Comparison of ENCODE assay signal across 8 cellular contexts in the genomic region with DNA sequence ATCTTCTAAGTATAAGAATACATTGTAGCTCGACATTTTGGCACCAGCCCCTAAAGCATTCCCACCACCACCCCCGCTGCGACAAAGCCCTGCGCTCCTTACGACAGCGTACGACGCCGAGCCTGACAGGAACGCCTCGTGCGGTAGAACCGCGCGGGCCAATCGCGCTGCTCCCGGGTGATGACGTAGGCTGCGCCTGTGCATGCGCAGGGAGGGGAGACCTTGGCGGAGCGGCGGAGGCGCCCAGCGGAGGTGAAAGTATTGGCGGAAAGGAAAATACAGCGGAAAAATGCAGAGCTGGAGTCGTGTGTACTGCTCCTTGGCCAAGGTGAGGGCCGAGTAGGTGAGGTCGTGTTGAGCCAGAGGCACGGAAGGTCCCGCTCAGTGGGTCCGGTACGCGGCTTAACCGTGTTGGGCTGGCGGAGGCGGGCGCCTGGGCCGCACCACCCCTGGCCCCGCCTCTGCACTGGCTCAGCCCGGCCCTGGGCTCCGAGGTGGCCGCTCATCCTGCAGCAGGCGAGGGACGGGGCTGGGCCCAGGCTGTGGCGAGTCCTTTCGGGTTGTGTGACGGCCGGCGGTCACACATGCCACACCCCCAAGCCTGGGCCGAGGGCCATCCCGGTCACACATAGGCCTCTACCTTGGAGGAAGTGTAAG. TPM values are rescaled to one million over a fixed set of nuclear protein-coding genes. Genes with fewer than 3 reads are reported as not detected.
DNase-seq lines count a peak whose midpoint lies in the region; ATAC-seq, FAIRE-seq and TF ChIP-seq lines count a peak whose summit lies in the region.

A gene with protein sequence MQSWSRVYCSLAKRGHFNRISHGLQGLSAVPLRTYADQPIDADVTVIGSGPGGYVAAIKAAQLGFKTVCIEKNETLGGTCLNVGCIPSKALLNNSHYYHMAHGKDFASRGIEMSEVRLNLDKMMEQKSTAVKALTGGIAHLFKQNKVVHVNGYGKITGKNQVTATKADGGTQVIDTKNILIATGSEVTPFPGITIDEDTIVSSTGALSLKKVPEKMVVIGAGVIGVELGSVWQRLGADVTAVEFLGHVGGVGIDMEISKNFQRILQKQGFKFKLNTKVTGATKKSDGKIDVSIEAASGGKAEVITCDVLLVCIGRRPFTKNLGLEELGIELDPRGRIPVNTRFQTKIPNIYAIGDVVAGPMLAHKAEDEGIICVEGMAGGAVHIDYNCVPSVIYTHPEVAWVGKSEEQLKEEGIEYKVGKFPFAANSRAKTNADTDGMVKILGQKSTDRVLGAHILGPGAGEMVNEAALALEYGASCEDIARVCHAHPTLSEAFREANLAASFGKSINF (plus strand): TSS at position 222 of the 657 bp plus-strand sequence. CDS start 68 bp downstream, at position 290.

- under 1% methylated on average over 38 of the region's 54 CpGs for WGBS in HepG2 (ENCODE audit: low lambda C conversion rate)

- H3K9ac ChIP-seq in HepG2 (ENCODE audit: insufficient read depth, low read depth, low read length), result peak within 1 kb of the TSS; percentile 91

- peaks cover 13% of the 10 kb centered on the region for H3K4me1 Mint-ChIP-seq in dendritic cell treated with granulocyte-macrophage colony-stimulating factor and Interleukin-4, amounts not matched to agents 40 ng/mL and 50 ng/mL, for 4 days (ENCODE audit: low read depth)

- H3K27ac ChIP-seq in HepG2 (ENCODE audit: extremely low read length, insufficient read depth, low read length), result peak within 1 kb of the TSS; percentile 86

- peak; percentile 75 to 85 for TF ChIP-seq POLR2A in HepG2 (IDR thresholded peaks at IDR 0.05; ENCODE audit: insufficient read depth in 1 of 2, low read depth in 2 of 2, low read length in 2 of 2)

- POLR2A ChIA-PET in BJ (lab: Charles Lee), result no interaction called here
- POLR2A ChIA-PET in HepG2 (lab: Yijun Ruan, JAX), result interaction anchor here (2.0 kb wide), 1 partner anchor 148 kb away, joined by 8 read pairs; no protein-coding TSS in a partner anchor

- TSS peak; percentile 92 for BruUV-seq in HepG2 (replicated peaks; lab: Mats Ljungman, UMichigan)

- DNase-seq in BJ (ENCODE audit: low read depth), result peak; percentile 44
- peak; percentile 98 for DNase-seq in NCI-H69 (lab: John Stamatoyannopoulos, UW)
- peak; percentile 92 for DNase-seq in activated CD4-positive, alpha-beta T cell treated with anti-CD3 and anti-CD28 coated beads, Interleukin-2, amount 50 U/mL, for 1 hour
- DNase-seq in HepG2 (ENCODE audit: low spot score), result peak; percentile 76
- DNase-seq in stimulated activated CD4-positive, alpha-beta T cell treated with anti-CD3 and anti-CD28 coated beads, Interleukin-4, amount 100 ng/mL, for 1 hour, result peak; percentile 93

- H3K9me3 Mint-ChIP-seq in dendritic cell treated with granulocyte-macrophage colony-stimulating factor and Interleukin-4, amounts not matched to agents 40 ng/mL and 50 ng/mL, for 4 days, result no peaks in the 10 kb centered on the region

- peak within 1 kb of the TSS; percentile 84 for H3K4me3 Mint-ChIP-seq in dendritic cell treated with granulocyte-macrophage colony-stimulating factor and Interleukin-4, amounts not matched to agents 40 ng/mL and 50 ng/mL, for 4 days

- peaks cover 42% of the 10 kb centered on the region for H3K36me3 Mint-ChIP-seq in dendritic cell treated with granulocyte-macrophage colony-stimulating factor and Interleukin-4, amounts not matched to agents 40 ng/mL and 50 ng/mL, for 4 days (ENCODE audit: low read depth)

- H3K4me2 ChIP-seq in HepG2 (ENCODE audit: low read depth, low read length), result peak within 1 kb of the TSS; percentile 98

- ATAC-seq in GM19324 (IDR thresholded peaks at IDR 0.05; ENCODE audit: low FRiP score, unreplicated experiment) (peak; percentile 100), HG03469 (IDR thresholded peaks at IDR 0.05; ENCODE audit: unreplicated experiment) (peak; percentile 98), HepG2 (peak; percentile 98)

- H3K36me3 ChIP-seq in BJ (ENCODE audit: control insufficient read depth, insufficient read depth, low read length) (0 out of 2 replicates have a peak, but pooled peaks cover 2% of the 10 kb centered on the region), HepG2 (replicated peaks in 1 of 2; ENCODE audit: control insufficient read depth in 1 of 2, insufficient read depth in 2 of 2, low read length in 2 of 2) (peaks cover 1 to 17% of the 10 kb centered on the region in 2 experiments)

- peaks cover 9% of the 10 kb centered on the region; the same call in 1 of the 2 replicates for H4K20me1 ChIP-seq in HepG2 (ENCODE audit: insufficient read depth, low read length)

- peaks cover 2% of the 10 kb centered on the region for H3K27me3 Mint-ChIP-seq in dendritic cell treated with granulocyte-macrophage colony-stimulating factor and Interleukin-4, amounts not matched to agents 40 ng/mL and 50 ng/mL, for 4 days

- no peak for TF ChIP-seq RAD21 in HepG2 (CRISPR knock-in tag; IDR thresholded peaks at IDR 0.05)

- H3K4me3 ChIP-seq in BJ (ENCODE audit: low read depth, low read length), result peak within 1 kb of the TSS; percentile 83
- H3K4me3 ChIP-seq in HepG2 (replicated peaks in 1 of 3; ENCODE audit: insufficient read depth in 1 of 3, low read depth in 2 of 3, low read length in 3 of 3), result peak within 1 kb of the TSS; percentile 73 to 86 (median 79)

- peak within 1 kb of the TSS; percentile 95 for H3K27ac Mint-ChIP-seq in dendritic cell treated with granulocyte-macrophage colony-stimulating factor and Interleukin-4, amounts not matched to agents 40 ng/mL and 50 ng/mL, for 4 days

- in situ Hi-C loops in HepG2 (cut with HindIII; ENCODE audit: extremely low pct_ligation_motif_present, low pct_unique_long_range_greater_than_20kb), result loop anchor here (25.0 kb wide), 1 partner anchor 679 kb away; no protein-coding TSS in a partner anchor

- peak within 1 kb of the TSS; percentile 94 for H2AFZ ChIP-seq in HepG2 (ENCODE audit: low read length)

- H3K4me1 ChIP-seq in HepG2 (ENCODE audit: insufficient read depth, low read length), result peaks cover 33% of the 10 kb centered on the region

- H3K9me3 ChIP-seq in HepG2 (ENCODE audit: low read length), result no peaks in the 10 kb centered on the region

- CTCF ChIA-PET in BJ (lab: Yijun Ruan, JAX) (interaction anchor here (1.0 to 4.7 kb wide), 3 partner anchors 12 to 108 kb away, joined by 3 to 36 read pairs (median 4); no protein-coding TSS in a partner anchor), HepG2 (lab: Yijun Ruan, JAX; ENCODE audit: low intra/inter-chr PET ratio, low total read pairs) (no interaction called here)

- no peak for TF ChIP-seq CTCF in BJ (IDR thresholded peaks at IDR 0.05; ENCODE audit: insufficient read depth, low read depth, low read length)
- TF ChIP-seq CTCF in HepG2 (CRISPR knock-in tag; IDR thresholded peaks at IDR 0.05), result no peak

- FAIRE-seq in HepG2 (lab: Jason Lieb, UNC), result peak; percentile 46

- intact Hi-C loops in dendritic cell treated with granulocyte-macrophage colony-stimulating factor and Interleukin-4, amounts not matched to agents 40 ng/mL and 50 ng/mL, for 4 days (cut with micrococcal nuclease), result loop anchor here (1.0 to 10.0 kb wide), 5 partner anchors 16 to 636 kb away; partner anchors contain the start of genes BCAP29 and PNPLA8
- intact Hi-C loops in HepG2 (cut with micrococcal nuclease; ENCODE audit: unreplicated experiment), result loop anchor here (5.0 kb wide), 2 partner anchors 76 to 126 kb away; no protein-coding TSS in a partner anchor

- no peaks in the 10 kb centered on the region for H3K27me3 ChIP-seq in BJ (ENCODE audit: control insufficient read depth, insufficient read depth, low read length)
- H3K27me3 ChIP-seq in HepG2 (ENCODE audit: control insufficient read depth in 1 of 2, insufficient read depth in 2 of 2, low read length in 2 of 2), result no peaks in the 10 kb centered on the region; a peak in 1 of 5 replicates

- H3K79me2 ChIP-seq in HepG2 (ENCODE audit: insufficient read depth, low read length), result peaks cover 25% of the 10 kb centered on the region

- no peak for TF ChIP-seq EP300 in HepG2 (IDR thresholded peaks at IDR 0.05; ENCODE audit: low read depth in 2 of 2, low read length in 2 of 2)
- TF ChIP-seq EP300 in HepG2 (CRISPR knock-in tag; IDR thresholded peaks at IDR 0.05; ENCODE audit: borderline replicate concordance), result no peak

TF ChIP-seq in HepG2, 621 proteins besides CTCF, POLR2A, EP300 and RAD21 (continues in another document):
- TF ChIP-seq MIER2 (CRISPR knock-in tag; IDR thresholded peaks at IDR 0.05) (0 out of 2 replicates have a peak, but pooled peaks have one; percentile 24), LCORL (IDR thresholded peaks at IDR 0.05) (no peak), LCORL (CRISPR knock-in tag; IDR thresholded peaks at IDR 0.05) (0 out of 2 replicates have a peak, but pooled peaks have one; percentile 47)

RNA-seq across cellular contexts. Expression of the gene that starts here (rescaled TPM):
- polyA plus RNA-seq in BJ (2011; rRNA removed) (72.4 and 121 TPM in 2 replicates), HepG2 (2011; rRNA removed) (49.1 and 56.8 TPM in 2 replicates)
- 31.9 and 32.9 TPM in 2 replicates for polyA minus RNA-seq in BJ (2011; rRNA and poly(A)+ RNA removed)
- 95.2 and 128 TPM in 2 replicates for total RNA-seq in HepG2 (2016; rRNA removed; fragmentation: Illumina TruSeq; extraction: Trizol)
- total RNA-seq in HepG2 (2016; cell fraction: cytosol; rRNA removed; fragmentation: Illumina TruSeq; extraction: Trizol; ENCODE audit: low read depth), result 4.0 and 6.8 TPM in 2 replicates
- 89.3 and 126 TPM in 2 replicates for total RNA-seq in HepG2 (2016; cell fraction: insoluble cytoplasmic fraction; rRNA removed; fragmentation: Illumina TruSeq; extraction: Trizol)
- 14.2 and 16.2 TPM in 2 replicates for total RNA-seq in HepG2 (2016; cell fraction: membrane; rRNA removed; fragmentation: Illumina TruSeq; extraction: Trizol)
- 61.9 and 75.0 TPM in 2 replicates for total RNA-seq in HepG2 (2016; cell fraction: nucleus; rRNA removed; fragmentation: Illumina TruSeq; extraction: Trizol)
- 55.9 and 73.4 TPM in 2 replicates for polyA plus RNA-seq in HepG2 (2011; cell fraction: cytosol; rRNA removed)
- 25.3 and 27.2 TPM in 2 replicates for polyA plus RNA-seq in HepG2 (2011; cell fraction: nucleus; rRNA removed)
- 72.7 and 78.6 TPM in 2 replicates for polyA plus RNA-seq in HepG2 (2012)
- 5.4 and 5.8 TPM in 2 replicates for polyA plus RNA-seq in HepG2 (2016; cell fraction: cytosol; fragmentation: Illumina TruSeq; extraction: Trizol; ENCODE audit: low read depth)
- polyA plus RNA-seq in HepG2 (2016; cell fraction: insoluble cytoplasmic fraction; fragmentation: Illumina TruSeq; extraction: Trizol; ENCODE audit: low read depth), result 120 and 143 TPM in 2 replicates
- 9.0 and 13.3 TPM in 2 replicates for polyA plus RNA-seq in HepG2 (2016; cell fraction: membrane; fragmentation: Illumina TruSeq; extraction: Trizol; ENCODE audit: low read depth)
- 59.8 and 70.0 TPM in 2 replicates for polyA plus RNA-seq in HepG2 (2016; cell fraction: nucleus; fragmentation: Illumina TruSeq; extraction: Trizol; ENCODE audit: insufficient read depth, low read depth)
- polyA minus RNA-seq in HepG2 (2011; rRNA and poly(A)+ RNA removed; ENCODE audit: low replicate concordance), result 41.9 and 55.9 TPM in 2 replicates
- polyA minus RNA-seq in HepG2 (2011; cell fraction: cytosol; rRNA and poly(A)+ RNA removed), result 27.3 and 39.1 TPM in 2 replicates
- 49.2 and 53.0 TPM in 2 replicates for polyA minus RNA-seq in HepG2 (2011; cell fraction: nucleus; rRNA and poly(A)+ RNA removed)

Comparison
In these comparisons a context has a peak if more than half of its experiments do, and no peak if none do; other contexts are left out.
1. Peak in every context shown above with its lines: DNase-seq, ATAC-seq, H3K4me3 ChIP-seq and H3K27ac ChIP-seq.
2. DNase-seq: peak in every context shown above with its lines; median percentile 98 in NCI-H69; 93 in stimulated activated CD4-positive, alpha-beta T cell treated with anti-CD3 and anti-CD28 coated beads, Interleukin-4, amount 100 ng/mL, for 1 hour; 92 in activated CD4-positive, alpha-beta T cell treated with anti-CD3 and anti-CD28 coated beads, Interleukin-2, amount 50 U/mL, for 1 hour; 76 in HepG2; 44 in BJ.